In genomic region chr17:8726477-8726876, GRCh38 we compare ENCODE assay signal across 21 cellular contexts. TPM values are rescaled to one million over a fixed set of nuclear protein-coding genes. Genes with fewer than 3 reads are reported as not detected.
"Had no signal": no experiment of that assay in that cellular context is flagged by ENCODE, and none has a peak within 500 bp of the region (broad histone marks: within the 10 kb centered on the region; RNA-seq: fewer than 3 reads in every experiment).

No MANE protein-coding gene starts in this region.

- H3K4me1 Mint-ChIP-seq: brain had no signal

- H3K4me1 ChIP-seq: parathyroid adenoma, uterus had no signal

- H3K9me3 Mint-ChIP-seq: activated T-cell treated with anti-CD3 and anti-CD28 coated beads, Interleukin-2, amount 50 U/mL, for 4 hours; endodermal cell; neural crest cell had no signal

- H3K27me3 ChIP-seq: right lobe of liver, suprapubic skin, uterus had no signal

- H3K9me3 ChIP-seq: right lobe of liver, suprapubic skin, uterus had no signal

- H3K27ac ChIP-seq: parathyroid adenoma, right lobe of liver, suprapubic skin, uterus had no signal

- ATAC-seq: activated T-cell treated with anti-CD3 and anti-CD28 coated beads, Interleukin-2, amount 50 U/mL, for 4 hours had no signal

- H3K4me3 ChIP-seq: right lobe of liver, suprapubic skin, uterus had no signal

- H3K27ac Mint-ChIP-seq: activated naive CD8-positive, alpha-beta T cell; brain; endodermal cell had no signal

- H3K36me3 ChIP-seq: right lobe of liver, suprapubic skin, uterus had no signal

- H3K4me3 Mint-ChIP-seq: activated naive CD8-positive, alpha-beta T cell; activated T-cell treated with anti-CD3 and anti-CD28 coated beads, Interleukin-2, amount 50 U/mL, for 4 hours; brain; endodermal cell; neural crest cell had no signal

- DNase-seq: activated CD4-positive, alpha-beta T cell treated with anti-CD3 and anti-CD28 coated beads, Interleukin-2, amount 50 U/mL, for 1 hour; activated CD4-positive, CD25-positive, alpha-beta regulatory T cell; activated effector memory CD4-positive, alpha-beta T cell treated with anti-CD3 and anti-CD28 coated beads, Interleukin-2, amount 50 U/mL, for 16 hours; activated T-cell treated with anti-CD3 and anti-CD28 coated beads, Interleukin-2, amount 50 U/mL, for 4 hours; amygdala; cerebellar nuclear complex; dermis blood vessel endothelial cell; erythroblast; hypothalamus; right lobe of liver; stimulated activated CD4-positive, alpha-beta T cell treated with anti-CD3 and anti-CD28 coated beads, Interleukin-2, amount 100 ng/mL, for 24 hours; stimulated activated naive CD4-positive, alpha-beta T cell treated with Interleukin-2 at 50 U/mL for 16 hours; uterus had no signal

- H3K36me3 Mint-ChIP-seq: activated naive CD8-positive, alpha-beta T cell; brain had no signal

RNA-seq across cellular contexts. Expression of gene CCDC42, which starts 18.2 kb away (rescaled TPM):
- total RNA-seq: activated T-cell treated with anti-CD3 and anti-CD28 coated beads, Interleukin-2, amount 50 U/mL, for 4 hours; dermis blood vessel endothelial cell; endodermal cell; lung microvascular endothelial cell; neural crest cell; right lobe of liver; SK-MEL-5; suprapubic skin; uterus had no signal

RNA-seq across cellular contexts. Expression of gene SPDYE4, which starts 31.9 kb away (rescaled TPM):
- total RNA-seq: activated T-cell treated with anti-CD3 and anti-CD28 coated beads, Interleukin-2, amount 50 U/mL, for 4 hours; dermis blood vessel endothelial cell; endodermal cell; lung microvascular endothelial cell; neural crest cell; right lobe of liver; SK-MEL-5; suprapubic skin; uterus had no signal
